Comparison of ENCODE assay signal across 25 cellular contexts in genomic region chr2:12642855-12643254, GRCh38.
"Had no signal": no experiment of that assay in that cellular context is flagged by ENCODE, and none has a peak within 500 bp of the region (broad histone marks: within the 10 kb centered on the region; RNA-seq: fewer than 3 reads in every experiment).

No MANE protein-coding gene starts in this region.

- H3K27me3 Mint-ChIP-seq: progenitor cell of endocrine pancreas; stimulated activated naive CD8-positive, alpha-beta T cell treated with anti-CD3 and anti-CD28 coated beads, Interleukin-15, amount 100 ng/mL, for 72 hours had no signal

- ATAC-seq: effector memory CD8-positive, alpha-beta T cell; left lobe of liver; natural killer cell treated with Interleukin-12 subunit alpha and Interleukin-12 subunit beta and Interleukin-15 and Interleukin-18, amount 100 ng/mL, for 72 hours; sciatic nerve; stimulated activated naive CD8-positive, alpha-beta T cell treated with anti-CD3 and anti-CD28 coated beads, Interleukin-15, amount 100 ng/mL, for 72 hours had no signal

- H2AFZ ChIP-seq: neural progenitor cell, parathyroid adenoma had no signal

- H3K9me3 ChIP-seq: right atrium auricular region, suprapubic skin, transverse colon, vagina had no signal

- H3K27me3 ChIP-seq: neural progenitor cell, right atrium auricular region, suprapubic skin, transverse colon, vagina had no signal

- H3K79me2 ChIP-seq: parathyroid adenoma had no signal

- H3K4me3 ChIP-seq: esophagus squamous epithelium, lung, neural progenitor cell, right atrium auricular region, smooth muscle cell, suprapubic skin, transverse colon, vagina had no signal

- H3K9ac ChIP-seq: neural progenitor cell, parathyroid adenoma had no signal

- H3K4me1 ChIP-seq: neural progenitor cell, parathyroid adenoma, right atrium auricular region, suprapubic skin, transverse colon, vagina had no signal

- DNase-seq: cortex of kidney; effector memory CD8-positive, alpha-beta T cell; erythroblast; esophagus squamous epithelium; foreskin melanocyte; immature natural killer cell; stimulated activated CD4-positive, alpha-beta T cell treated with anti-CD3 and anti-CD28 coated beads, Interleukin-12 subunit alpha, Interleukin-12 subunit beta, amount 100 ng/mL, for 4 hours; stimulated activated CD4-positive, alpha-beta T cell treated with anti-CD3 and anti-CD28 coated beads, Interleukin-1b, Interleukin-23, amount 100 ng/mL, for 48 hours; stimulated activated CD4-positive, alpha-beta T cell treated with anti-CD3 and anti-CD28 coated beads, Interleukin-4, amount 100 ng/mL, for 1 hour; stimulated activated CD8-positive, alpha-beta memory T cell treated with anti-CD3 and anti-CD28 coated beads, Interleukin-4, amount 100 ng/mL, for 48 hours; stimulated activated naive CD4-positive, alpha-beta T cell; stimulated activated naive CD8-positive, alpha-beta T cell treated with anti-CD3 and anti-CD28 coated beads, Interleukin-15, amount 100 ng/mL, for 72 hours; transverse colon had no signal

- H3K4me1 Mint-ChIP-seq: immature natural killer cell, memory B cell, neural progenitor cell had no signal

- H3K4me3 Mint-ChIP-seq: effector memory CD8-positive, alpha-beta T cell; immature natural killer cell; memory B cell; natural killer cell treated with Interleukin-12 subunit alpha and Interleukin-12 subunit beta and Interleukin-15 and Interleukin-18, amount 100 ng/mL, for 72 hours; neural progenitor cell; stimulated activated naive CD8-positive, alpha-beta T cell treated with anti-CD3 and anti-CD28 coated beads, Interleukin-15, amount 100 ng/mL, for 72 hours had no signal

- H3K4me2 ChIP-seq: neural progenitor cell, smooth muscle cell had no signal

- H3K27ac ChIP-seq: esophagus squamous epithelium, neural progenitor cell, parathyroid adenoma, right atrium auricular region, suprapubic skin, transverse colon, vagina had no signal

- H3K36me3 ChIP-seq: esophagus squamous epithelium, neural progenitor cell, right atrium auricular region, suprapubic skin, transverse colon, vagina had no signal

- H3K36me3 Mint-ChIP-seq: neural progenitor cell had no signal

- H3K9me3 Mint-ChIP-seq: neural progenitor cell had no signal

- H3K27ac Mint-ChIP-seq: memory B cell; natural killer cell treated with Interleukin-12 subunit alpha and Interleukin-12 subunit beta and Interleukin-15 and Interleukin-18, amount 100 ng/mL, for 72 hours; neural progenitor cell; progenitor cell of endocrine pancreas had no signal
